ENCODE assay signal across 9 cellular contexts in the genomic region with DNA sequence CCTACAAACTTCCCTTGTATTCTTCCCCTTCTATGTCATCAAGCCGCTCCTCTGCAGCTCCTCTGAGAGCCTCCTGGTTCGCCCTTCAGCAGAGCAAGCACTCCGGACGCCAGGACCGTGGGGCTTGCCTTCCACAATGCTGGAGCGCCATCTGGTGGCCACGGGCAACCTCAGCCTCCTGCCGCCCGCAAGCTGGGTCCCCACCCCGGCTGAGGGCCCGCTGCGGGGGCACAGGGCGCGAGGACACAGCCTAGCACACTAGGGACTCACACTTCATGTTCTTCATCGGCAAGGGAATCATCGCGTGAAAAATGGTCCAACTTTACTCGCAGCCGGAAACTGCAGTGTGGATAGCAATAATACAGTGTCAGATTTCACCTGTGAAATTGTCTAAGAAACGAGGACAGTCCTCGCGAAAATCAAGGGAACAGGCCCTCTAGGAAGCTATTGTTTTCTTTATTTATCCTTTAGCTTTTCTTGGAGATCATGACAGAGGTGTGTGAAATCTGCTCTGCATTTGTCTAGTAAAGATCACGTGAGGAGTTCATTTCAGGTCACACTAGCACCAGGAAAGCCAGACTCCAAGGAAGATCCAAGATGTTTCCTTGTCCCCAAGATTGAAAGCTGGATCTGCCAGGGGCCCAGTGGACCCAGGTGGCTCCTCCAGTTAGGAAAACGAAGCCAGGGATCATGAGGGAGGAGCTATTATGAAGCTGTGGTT. TPM values are rescaled to one million over a fixed set of nuclear protein-coding genes. Genes with fewer than 3 reads are reported as not detected.
DNase-seq lines count a peak whose midpoint lies in the region; ATAC-seq and TF ChIP-seq lines count a peak whose summit lies in the region.
"Had no signal": no experiment of that assay in that cellular context is flagged by ENCODE, and none has a peak within 500 bp of the region (broad histone marks: within the 10 kb centered on the region; RNA-seq: fewer than 3 reads in every experiment).

No MANE protein-coding gene starts in this region.

- H3K36me3 ChIP-seq in muscle layer of colon (ENCODE audit: insufficient read depth, low read length) = no peaks in the 10 kb centered on the region

- intact Hi-C loops in CD14-positive monocyte (cut with micrococcal nuclease) = loop anchor here (1.0 to 5.0 kb wide), 3 partner anchors 59 to 150 kb away; no protein-coding TSS in a partner anchor

- peaks cover 6% of the 10 kb centered on the region for H3K4me1 Mint-ChIP-seq in CD14-positive monocyte

- H3K27me3 Mint-ChIP-seq in CD14-positive monocyte (ENCODE audit: low read depth in 3 of 3) = peaks cover 0 to 9% (median 1%) of the 10 kb centered on the region in 3 donors

- H3K4me3 ChIP-seq in muscle layer of colon (ENCODE audit: low read depth in 1 of 2, low read length in 2 of 2) = peak overlapping the region in 1 of 2 donors; percentile 29

- H3K27ac ChIP-seq in epithelial cell of prostate (no peak overlapping the region), muscle layer of colon (ENCODE audit: low read depth, low read length) (peak overlapping the region; percentile 27)

- no peaks in the 10 kb centered on the region for H3K9me3 ChIP-seq in muscle layer of colon (ENCODE audit: low read length)

- no peaks in the 10 kb centered on the region for H3K27me3 ChIP-seq in muscle layer of colon (ENCODE audit: control insufficient read depth in 1 of 2, insufficient read depth in 2 of 2, low read length in 2 of 2)

- H3K9me3 Mint-ChIP-seq in CD14-positive monocyte = peaks cover 0 to 4% (median 0%) of the 10 kb centered on the region in 7 donors
- H3K9me3 Mint-ChIP-seq: T-helper 1 cell treated with Interleukin-12 subunit alpha and Interleukin-12 subunit beta and Interleukin-4 antibody, amounts not matched to agents 30 μg/mL and 1 μg/mL, for 36 hours had no signal

- peak; percentile 98 for TF ChIP-seq CTCF in CD14-positive monocyte (IDR thresholded peaks at IDR 0.05)

- DNase-seq in CD14-positive monocyte (ENCODE audit: low spot score) = peak; percentile 88
- DNase-seq in HT-29 (ENCODE audit: low spot score) = peak; percentile 90
- peak; percentile 64 for DNase-seq in NOMO-1 treated with dmso at 0.1 percent for 144 hours (lab: John Stamatoyannopoulos, UW; ENCODE audit: unreplicated experiment)
- DNase-seq in activated CD8-positive, alpha-beta memory T cell treated with anti-CD3 and anti-CD28 coated beads, Interleukin-2, amount 50 U/mL, for 4 hours = peak; percentile 88
- DNase-seq in epithelial cell of prostate (ENCODE audit: low read depth, low spot score) = peak; percentile 31
- peak; percentile 65 to 81 for DNase-seq in stimulated activated CD8-positive, alpha-beta memory T cell treated with anti-CD3 and anti-CD28 coated beads, Interleukin-4, amount 100 ng/mL, for 4 hours (ENCODE audit: low read depth in 2 of 2, low spot score in 1 of 2)

- no peak overlapping the region for H3K4me3 Mint-ChIP-seq in CD14-positive monocyte
- H3K4me3 Mint-ChIP-seq: T-helper 1 cell treated with Interleukin-12 subunit alpha and Interleukin-12 subunit beta and Interleukin-4 antibody, amounts not matched to agents 30 μg/mL and 1 μg/mL, for 36 hours had no signal

- H3K27ac Mint-ChIP-seq in CD14-positive monocyte = no peak overlapping the region
- H3K27ac Mint-ChIP-seq: T-helper 1 cell treated with Interleukin-12 subunit alpha and Interleukin-12 subunit beta and Interleukin-4 antibody, amounts not matched to agents 30 μg/mL and 1 μg/mL, for 36 hours had no signal

- no peaks in the 10 kb centered on the region for H3K36me3 Mint-ChIP-seq in CD14-positive monocyte

- ATAC-seq in GM19452 (IDR thresholded peaks at IDR 0.05; ENCODE audit: unreplicated experiment) = peak; percentile 80

- peaks cover 19% of the 10 kb centered on the region for H3K4me1 ChIP-seq in muscle layer of colon (ENCODE audit: insufficient read depth, low read length)

- H3K9ac ChIP-seq in muscle layer of colon (ENCODE audit: low read length) = no peak overlapping the region

RNA-seq across cellular contexts. Expression of a gene that starts 5.8 kb away (rescaled TPM):
- polyA plus RNA-seq in CD14-positive monocyte = not detected
- total RNA-seq in HT-29 (2014; rRNA removed; shearing (Covaris generic)) = not detected in 2 replicates

RNA-seq across cellular contexts. Expression of a gene that starts 18.4 kb away (rescaled TPM):
- under 1 TPM in 1 of 2 donors, not detected in 1; 0.13 TPM for polyA plus RNA-seq in CD14-positive monocyte
- total RNA-seq in HT-29 (2014; rRNA removed; shearing (Covaris generic)) = 44.2 and 65.1 TPM in 2 replicates

RNA-seq across cellular contexts. Expression of a gene that starts 55.2 kb away (rescaled TPM):
- 10 to 100 TPM; 67.3 to 98.3 TPM for polyA plus RNA-seq in CD14-positive monocyte
- total RNA-seq in HT-29 (2014; rRNA removed; shearing (Covaris generic)) = 91.0 and 97.1 TPM in 2 replicates

Comparison
In these comparisons a context has a peak if more than half of its experiments do, and no peak if none do; other contexts are left out.
1. DNase-seq: peak in every context shown above with its lines; median percentile 90 in HT-29; 88 in CD14-positive monocyte; 88 in activated CD8-positive, alpha-beta memory T cell treated with anti-CD3 and anti-CD28 coated beads, Interleukin-2, amount 50 U/mL, for 4 hours; 73 in stimulated activated CD8-positive, alpha-beta memory T cell treated with anti-CD3 and anti-CD28 coated beads, Interleukin-4, amount 100 ng/mL, for 4 hours; 64 in NOMO-1 treated with dmso at 0.1 percent for 144 hours; 31 in epithelial cell of prostate.